In the genomic region with DNA sequence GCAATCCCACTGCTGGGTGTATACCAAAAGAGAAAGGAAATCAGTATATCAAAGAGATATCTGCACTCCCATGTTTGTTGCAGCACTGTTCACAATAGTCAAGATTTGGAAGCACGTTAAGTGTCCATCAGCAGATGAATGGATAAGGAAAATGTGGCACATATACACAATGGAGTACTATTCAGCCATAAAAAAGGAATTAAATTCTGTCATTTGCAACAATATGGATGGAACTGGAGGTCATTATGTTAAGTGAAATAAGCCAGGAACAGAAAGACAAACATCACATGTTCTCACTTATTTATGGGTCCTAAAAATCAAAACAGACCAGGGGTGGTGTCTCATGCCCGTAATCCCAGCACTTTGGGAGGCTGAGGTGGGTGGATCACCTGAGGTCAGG, we compare ENCODE assay signal across 7 cellular contexts. TPM values are rescaled to one million over a fixed set of nuclear protein-coding genes. Genes with fewer than 3 reads are reported as not detected.
"Had no signal": no experiment of that assay in that cellular context is flagged by ENCODE, and none has a peak within 500 bp of the region (broad histone marks: within the 10 kb centered on the region; RNA-seq: fewer than 3 reads in every experiment).

No MANE protein-coding gene starts in this region.

RNA-seq across cellular contexts. Expression of a gene that starts 28.6 kb away (rescaled TPM):
- total RNA-seq: activated B cell treated with CpG ODN at 0.5 μM for 24 hours; activated CD4-positive, alpha-beta memory T cell treated with anti-CD3 and anti-CD28 coated beads, Interleukin-2, amount 10 ng/mL, durations not matched to agents 7 days and 5 days; activated CD4-positive, alpha-beta T cell treated with anti-CD3 and anti-CD28 coated beads, Interleukin-2, amount 10 ng/mL, durations not matched to agents 24 days and 14 days; activated CD8-positive, alpha-beta memory T cell treated with anti-CD3 and anti-CD28 coated beads, Interleukin-2, amount 10 ng/mL, durations not matched to agents 7 days and 5 days; activated CD8-positive, alpha-beta T cell treated with anti-CD3 and anti-CD28 coated beads, Interleukin-2, amount 10 ng/mL, durations not matched to agents 7 days and 5 days; T-helper 1 cell treated with Interleukin-12 subunit alpha and Interleukin-12 subunit beta and Interleukin-4 antibody, amounts not matched to agents 30 ng/mL and 1 ng/mL, for 36 hours; T-helper 2 cell treated with Interferon-gamma antibody and Interleukin-4, amounts not matched to agents 100 ng/mL and 5 ng/mL, for 36 hours had no signal
